11 cellular contexts compared by ENCODE assay signal in genomic region chr5:41193462-41194166, GRCh38. TPM values are rescaled to one million over a fixed set of nuclear protein-coding genes. Genes with fewer than 3 reads are reported as not detected.
DNase-seq lines count a peak whose midpoint lies in the region; ATAC-seq, FAIRE-seq and TF ChIP-seq lines count a peak whose summit lies in the region.
"Had no signal": no experiment of that assay in that cellular context is flagged by ENCODE, and none has a peak within 500 bp of the region (broad histone marks: within the 10 kb centered on the region; RNA-seq: fewer than 3 reads in every experiment).

No MANE protein-coding gene starts in this region.

- 7% methylated on average over 5 of the region's 5 CpGs for WGBS in HepG2 (ENCODE audit: low lambda C conversion rate)
- 85% methylated on average over 5 of the region's 5 CpGs for WGBS in thymus
- WGBS in mesendoderm (ENCODE audit: extremely low coverage, insufficient coverage, low lambda C conversion rate) = no CpG with 5 or more reads among the region's 5 CpGs

- no peak overlapping the region for H3K9ac ChIP-seq in HepG2 (ENCODE audit: insufficient read depth, low read depth, low read length)
- H3K9ac ChIP-seq in mesendoderm (ENCODE audit: low read length) = no peak overlapping the region

- H3K9me3 ChIP-seq in HepG2 (ENCODE audit: low read length) (no peaks in the 10 kb centered on the region), thymus (ENCODE audit: control insufficient read depth) (no peaks in the 10 kb centered on the region)

- no peak overlapping the region for H3K23ac ChIP-seq in mesendoderm (ENCODE audit: low read length)

- H2BK15ac ChIP-seq in mesendoderm (replicated peaks; ENCODE audit: low read depth) = no peak overlapping the region

- H3K4ac ChIP-seq in mesendoderm (ENCODE audit: low read depth, low read length) = no peak overlapping the region

- intact Hi-C loops in HepG2 (cut with micrococcal nuclease; ENCODE audit: unreplicated experiment) = loop anchor here (5.0 kb wide), 1 partner anchor 1486 kb away; no protein-coding TSS in a partner anchor

- no peak overlapping the region for H2BK120ac ChIP-seq in mesendoderm (ENCODE audit: low read depth, low read length)

- H3K18ac ChIP-seq in mesendoderm (ENCODE audit: low read length) = no peak overlapping the region

- H3K36me3 ChIP-seq in HepG2 (replicated peaks in 1 of 2; ENCODE audit: control insufficient read depth in 1 of 2, insufficient read depth in 2 of 2, low read length in 2 of 2) (no peaks in the 10 kb centered on the region), thymus (ENCODE audit: control insufficient read depth, insufficient read depth) (no peaks in the 10 kb centered on the region), mesendoderm (ENCODE audit: control insufficient read depth, insufficient read depth, low read length) (no peaks in the 10 kb centered on the region)

- H3K4me1 ChIP-seq in HepG2 (ENCODE audit: insufficient read depth, low read length) (peaks cover 7% of the 10 kb centered on the region; the same call in 1 of the 2 replicates), thymus (ENCODE audit: control insufficient read depth, insufficient read depth, low read length) (no peaks in the 10 kb centered on the region), mesendoderm (ENCODE audit: control insufficient read depth, low read depth, low read length) (no peaks in the 10 kb centered on the region)

- TF ChIP-seq RAD21 in HepG2 (CRISPR knock-in tag; IDR thresholded peaks at IDR 0.05) = no peak

- H3K27ac ChIP-seq in coronary artery (peak overlapping the region; percentile 36 to 79), HepG2 (ENCODE audit: extremely low read length, insufficient read depth, low read length) (no peak overlapping the region), thymus (ENCODE audit: low read depth) (peak overlapping the region; percentile 31), mesendoderm (ENCODE audit: low read depth, low read length) (no peak overlapping the region)

- no peak for TF ChIP-seq EP300 in HepG2 (IDR thresholded peaks at IDR 0.05; ENCODE audit: low read depth in 2 of 2, low read length in 2 of 2)
- TF ChIP-seq EP300 in HepG2 (CRISPR knock-in tag; IDR thresholded peaks at IDR 0.05; ENCODE audit: borderline replicate concordance) = no peak

- no peak for TF ChIP-seq CTCF in coronary artery (IDR thresholded peaks at IDR 0.05)
- no peak for TF ChIP-seq CTCF in HepG2 (CRISPR knock-in tag; IDR thresholded peaks at IDR 0.05)

- no peak overlapping the region for H2BK5ac ChIP-seq in mesendoderm (ENCODE audit: low read length)

- no peaks in the 10 kb centered on the region for H3K79me1 ChIP-seq in mesendoderm (ENCODE audit: low read length)

- POLR2A ChIA-PET in HepG2 (lab: Yijun Ruan, JAX) = no interaction called here

- CTCF ChIA-PET in HepG2 (lab: Yijun Ruan, JAX; ENCODE audit: low intra/inter-chr PET ratio, low total read pairs) = no interaction called here

- no peak overlapping the region for H3K4me3 ChIP-seq in coronary artery
- H3K4me3 ChIP-seq in HepG2 (replicated peaks in 1 of 3; ENCODE audit: insufficient read depth in 1 of 3, low read depth in 2 of 3, low read length in 3 of 3) = no peak overlapping the region
- H3K4me3 ChIP-seq in thymus (ENCODE audit: low read length) = no peak overlapping the region
- H3K4me3 ChIP-seq in mesendoderm (ENCODE audit: low read length) = no peak overlapping the region

- H3K27me3 ChIP-seq in HepG2 (ENCODE audit: control insufficient read depth in 1 of 2, insufficient read depth in 2 of 2, low read length in 2 of 2) = no peaks in the 10 kb centered on the region
- H3K27me3 ChIP-seq in thymus (ENCODE audit: control insufficient read depth, insufficient read depth) = no peaks in the 10 kb centered on the region
- no peaks in the 10 kb centered on the region for H3K27me3 ChIP-seq in mesendoderm (ENCODE audit: insufficient read depth, low read length, poor library complexity)

- ATAC-seq in HepG2 = peak; percentile 75

- no peak for TF ChIP-seq POLR2A in HepG2 (IDR thresholded peaks at IDR 0.05; ENCODE audit: insufficient read depth in 1 of 2, low read depth in 2 of 2, low read length in 2 of 2)

- H3K79me2 ChIP-seq in HepG2 (ENCODE audit: insufficient read depth, low read length) (no peaks in the 10 kb centered on the region), mesendoderm (ENCODE audit: control insufficient read depth, insufficient read depth, low read length) (no peaks in the 10 kb centered on the region)

- peak; percentile 36 for FAIRE-seq in HepG2 (lab: Jason Lieb, UNC)

- in situ Hi-C loops in HepG2 (cut with HindIII; ENCODE audit: extremely low pct_ligation_motif_present, low pct_unique_long_range_greater_than_20kb) = no loop called here

- no peaks in the 10 kb centered on the region for H4K20me1 ChIP-seq in HepG2 (ENCODE audit: insufficient read depth, low read length)

- H2AFZ ChIP-seq in HepG2 (ENCODE audit: low read length) = no peak overlapping the region

- no peak overlapping the region for H2AK5ac ChIP-seq in mesendoderm (ENCODE audit: low read length)

- no peak overlapping the region for H3K56ac ChIP-seq in mesendoderm (ENCODE audit: low read length)

- no TSS peak for BruUV-seq in HepG2 (replicated peaks; lab: Mats Ljungman, UMichigan)

- DNase-seq in NCI-H1092 (lab: John Stamatoyannopoulos, UW) (peak; percentile 0), coronary artery (ENCODE audit: low spot score) (peak; percentile 99), HepG2 (ENCODE audit: low spot score) (peak; percentile 58), mesendoderm (no peak), OCI-M1 (lab: John Stamatoyannopoulos, UW) (no peak), SKM-1 (lab: John Stamatoyannopoulos, UW; ENCODE audit: unreplicated experiment) (no peak)
- DNase-seq in stimulated activated CD8-positive, alpha-beta memory T cell treated with anti-CD3 and anti-CD28 coated beads, Interleukin-4, amount 100 ng/mL, for 48 hours = no peak
- DNase-seq: H7, immature natural killer cell, T-helper 2 cell had no signal

- no peak overlapping the region for H4K8ac ChIP-seq in mesendoderm (ENCODE audit: low read depth, low read length)

- no peak overlapping the region for H3K4me2 ChIP-seq in HepG2 (ENCODE audit: low read depth, low read length)
- no peak overlapping the region for H3K4me2 ChIP-seq in mesendoderm (ENCODE audit: low read length)

- H4K5ac ChIP-seq in mesendoderm (ENCODE audit: low read length) = no peak overlapping the region

TF ChIP-seq in HepG2, 621 proteins besides CTCF, POLR2A, EP300 and RAD21 (continues in another document):
- TF ChIP-seq SSRP1 (CRISPR knock-in tag; IDR thresholded peaks at IDR 0.05) = no peak
- TF ChIP-seq SAP130 (CRISPR knock-in tag; IDR thresholded peaks at IDR 0.05; ENCODE audit: low read depth) = 0 out of 2 replicates have a peak, but pooled peaks have one; percentile 23
- no peak for TF ChIP-seq NPAS2 (CRISPR knock-in tag; IDR thresholded peaks at IDR 0.05; ENCODE audit: borderline replicate concordance)
- TF ChIP-seq PATZ1 (CRISPR knock-in tag; IDR thresholded peaks at IDR 0.05) = peak; percentile 29; the same call in 1 of the 2 replicates
- no peak for TF ChIP-seq THAP11 (CRISPR knock-in tag; IDR thresholded peaks at IDR 0.05)

RNA-seq across cellular contexts. Expression of gene C6, which starts 19.7 kb away (rescaled TPM):
- 2.5 and 4.7 TPM in 2 replicates for total RNA-seq in HepG2 (2016; rRNA removed; fragmentation: Illumina TruSeq; extraction: Trizol)
- 0.18 and 0.20 TPM in 2 replicates for total RNA-seq in HepG2 (2016; cell fraction: cytosol; rRNA removed; fragmentation: Illumina TruSeq; extraction: Trizol; ENCODE audit: low read depth)
- 2.3 and 3.2 TPM in 2 replicates for total RNA-seq in HepG2 (2016; cell fraction: insoluble cytoplasmic fraction; rRNA removed; fragmentation: Illumina TruSeq; extraction: Trizol)
- 0.56 and 0.76 TPM in 2 replicates for total RNA-seq in HepG2 (2016; cell fraction: membrane; rRNA removed; fragmentation: Illumina TruSeq; extraction: Trizol)
- total RNA-seq in HepG2 (2016; cell fraction: nucleus; rRNA removed; fragmentation: Illumina TruSeq; extraction: Trizol) = 5.1 and 6.5 TPM in 2 replicates
- 0.28 and 0.61 TPM in 2 replicates for polyA plus RNA-seq in HepG2 (2011; rRNA removed)
- 0.19 and 0.25 TPM in 2 replicates for polyA plus RNA-seq in HepG2 (2011; cell fraction: cytosol; rRNA removed)
- 0.18 and 0.33 TPM in 2 replicates for polyA plus RNA-seq in HepG2 (2011; cell fraction: nucleus; rRNA removed)
- 0.19 and 0.37 TPM in 2 replicates for polyA plus RNA-seq in HepG2 (2012)
- 0.23 and 0.29 TPM in 2 replicates for polyA plus RNA-seq in HepG2 (2016; cell fraction: cytosol; fragmentation: Illumina TruSeq; extraction: Trizol; ENCODE audit: low read depth)
- 1.5 and 1.7 TPM in 2 replicates for polyA plus RNA-seq in HepG2 (2016; cell fraction: insoluble cytoplasmic fraction; fragmentation: Illumina TruSeq; extraction: Trizol; ENCODE audit: low read depth)
- 0.37 and 0.43 TPM in 2 replicates for polyA plus RNA-seq in HepG2 (2016; cell fraction: membrane; fragmentation: Illumina TruSeq; extraction: Trizol; ENCODE audit: low read depth)
- 5.1 TPM in 2 replicates for polyA plus RNA-seq in HepG2 (2016; cell fraction: nucleus; fragmentation: Illumina TruSeq; extraction: Trizol; ENCODE audit: insufficient read depth, low read depth)
- polyA minus RNA-seq in HepG2 (2011; rRNA and poly(A)+ RNA removed; ENCODE audit: low replicate concordance) = 1.2 TPM in 1 of 2 replicates, not detected in the other
- polyA minus RNA-seq in HepG2 (2011; cell fraction: cytosol; rRNA and poly(A)+ RNA removed) = 0.30 and 0.70 TPM in 2 replicates
- 0.52 and 1.6 TPM in 2 replicates for polyA minus RNA-seq in HepG2 (2011; cell fraction: nucleus; rRNA and poly(A)+ RNA removed)
- 0.73 TPM for polyA plus RNA-seq in thymus
- polyA plus RNA-seq in mesendoderm (2013, experiment 1 of 2) = not detected
- not detected for polyA plus RNA-seq in mesendoderm (2013, experiment 2 of 2)
- total RNA-seq: H7 had no signal
- polyA plus RNA-seq: immature natural killer cell had no signal

Comparison
In these comparisons a context has a peak if more than half of its experiments do, and no peak if none do; other contexts are left out.
1. DNase-seq: peak in NCI-H1092 (single experiment), coronary artery (single experiment) and HepG2 (single experiment); none in mesendoderm (single experiment), stimulated activated CD8-positive, alpha-beta memory T cell treated with anti-CD3 and anti-CD28 coated beads, Interleukin-4, amount 100 ng/mL, for 48 hours (single experiment), OCI-M1 (single experiment) and SKM-1 (single experiment).
2. H3K27ac ChIP-seq: peak in coronary artery (2 of 2) and thymus (single experiment); none in HepG2 (single experiment) and mesendoderm (single experiment).